8 cellular contexts compared by ENCODE assay signal in the genomic region with DNA sequence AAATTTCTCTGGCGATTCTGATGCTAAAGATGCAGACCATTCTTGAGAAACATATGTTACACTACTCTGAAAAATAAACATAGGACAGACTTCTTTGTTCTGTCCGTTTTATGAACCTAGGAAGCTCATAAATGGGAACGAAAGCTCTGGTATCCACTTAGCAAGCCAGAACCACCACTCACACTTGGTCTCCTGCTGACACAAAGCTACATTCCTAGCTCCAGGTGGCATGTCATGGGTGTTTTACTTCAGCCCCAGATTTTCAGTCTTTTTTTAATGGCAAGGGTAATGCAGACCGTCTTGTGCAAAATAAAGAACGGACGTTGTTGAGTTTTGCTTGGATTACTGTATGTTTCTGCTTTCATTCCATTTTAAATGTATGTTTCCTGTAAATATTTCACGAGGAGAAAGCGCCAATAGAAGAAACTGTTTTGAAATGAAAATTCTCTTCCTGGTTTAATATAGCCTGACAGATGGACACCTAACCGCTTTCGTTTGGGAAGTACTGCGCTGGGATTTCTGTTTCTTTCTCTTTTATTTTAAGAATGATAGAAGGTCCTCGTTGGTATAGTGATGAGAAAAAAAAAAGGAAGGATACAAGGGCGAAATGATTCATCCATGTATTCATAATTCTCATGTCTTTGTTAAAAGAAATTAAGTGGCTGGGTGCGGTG. TPM values are rescaled to one million over a fixed set of nuclear protein-coding genes. Genes with fewer than 3 reads are reported as not detected.
DNase-seq lines count a peak whose midpoint lies in the region; ATAC-seq and TF ChIP-seq lines count a peak whose summit lies in the region.

No MANE protein-coding gene starts in this region.

- DNase-seq in NCI-H1694 treated with DMSO at 0.1 percent for 48 hours (lab: John Stamatoyannopoulos, UW) (peak; percentile 60), NCI-H1694 (lab: John Stamatoyannopoulos, UW) (no peak), NAMALWA (ENCODE audit: low spot score) (peak; percentile 47), WERI-Rb-1 (peak; percentile 41), fibroblast of the aortic adventitia (ENCODE audit: low read depth) (peak; percentile 56), ovary (no peak)

- H3K27me3 ChIP-seq in WERI-Rb-1 (ENCODE audit: insufficient read depth, low read depth, severe bottlenecking) (no peaks in the 10 kb centered on the region), ovary (no peaks in the 10 kb centered on the region)

- peak overlapping the region; percentile 96 for H3K4me3 ChIP-seq in WERI-Rb-1 (ENCODE audit: low read depth, low read length)
- H3K4me3 ChIP-seq in fibroblast of the aortic adventitia (ENCODE audit: low read depth, low read length), result peak overlapping the region; percentile 90
- H3K4me3 ChIP-seq in ovary, result peak overlapping the region; percentile 88

- peak overlapping the region; percentile 96 for H3K27ac ChIP-seq in WERI-Rb-1
- H3K27ac ChIP-seq in ovary, result peak overlapping the region; percentile 87 to 88

- intact Hi-C loops in ovary (cut with DNase I), result no loop called here

- ATAC-seq in HG02884 (IDR thresholded peaks at IDR 0.05; ENCODE audit: unreplicated experiment) (no peak), GM19324 (IDR thresholded peaks at IDR 0.05; ENCODE audit: low FRiP score, unreplicated experiment) (no peak)

- no peaks in the 10 kb centered on the region for H3K9me3 ChIP-seq in WERI-Rb-1 (ENCODE audit: severe bottlenecking)
- H3K9me3 ChIP-seq in ovary, result no peaks in the 10 kb centered on the region

- 0 out of 2 replicates have a peak, but pooled peaks have one; percentile 6 for TF ChIP-seq CTCF in WERI-Rb-1 (IDR thresholded peaks at IDR 0.05; ENCODE audit: low read depth, low read length)
- TF ChIP-seq CTCF in fibroblast of the aortic adventitia (IDR thresholded peaks at IDR 0.05; ENCODE audit: insufficient read depth, low read length), result peak; percentile 24
- TF ChIP-seq CTCF in ovary (IDR thresholded peaks at IDR 0.05), result no peak

- 8 to 25% (median 18%) methylated on average over 14 of the region's 14 CpGs for WGBS in ovary, 3 donors

- peaks cover 5% of the 10 kb centered on the region; the same call in 1 of the 2 replicates for H3K36me3 ChIP-seq in WERI-Rb-1
- H3K36me3 ChIP-seq in ovary, result no peaks in the 10 kb centered on the region

- no peak for TF ChIP-seq EP300 in ovary (IDR thresholded peaks at IDR 0.05)

- H3K4me1 ChIP-seq in ovary (ENCODE audit: insufficient read depth), result peaks cover 4% of the 10 kb centered on the region

- TF ChIP-seq POLR2A in ovary (IDR thresholded peaks at IDR 0.05), result no peak

RNA-seq across cellular contexts. Expression of gene COQ5, which starts 0.8 kb away (rescaled TPM):
- total RNA-seq in fibroblast of the aortic adventitia (ENCODE audit: low replicate concordance) (26.1 and 29.6 TPM in 2 replicates), ovary (10 to 100 TPM; 20.7 to 34.0 (median 22.1) TPM)
- 10 to 100 TPM; 24.9 to 32.7 TPM for polyA plus RNA-seq in ovary

RNA-seq across cellular contexts. Expression of gene RNF10, which starts 4.4 kb away (rescaled TPM):
- total RNA-seq in fibroblast of the aortic adventitia (ENCODE audit: low replicate concordance), result 96.7 and 125 TPM in 2 replicates
- 100 to 1,000 TPM in 5 of 7 donors, 10 to 100 TPM in 2; 59.7 to 190 (median 136) TPM for total RNA-seq in ovary
- polyA plus RNA-seq in ovary, result 100 to 1,000 TPM in 1 of 2 donors, 10 to 100 TPM in 1; 91.3 to 184 TPM

RNA-seq across cellular contexts. Expression of gene DYNLL1, which starts 33.9 kb away (rescaled TPM):
- 93.5 and 453 TPM in 2 replicates for total RNA-seq in fibroblast of the aortic adventitia (ENCODE audit: low replicate concordance)
- 100 to 1,000 TPM in 6 of 7 donors, 10 to 100 TPM in 1; 92.9 to 317 (median 256) TPM for total RNA-seq in ovary
- polyA plus RNA-seq in ovary, result 100 to 1,000 TPM; 249 to 522 TPM

RNA-seq across cellular contexts. Expression of gene POP5, which starts 51.4 kb away (rescaled TPM):
- 17.5 and 31.3 TPM in 2 replicates for total RNA-seq in fibroblast of the aortic adventitia (ENCODE audit: low replicate concordance)
- 10 to 100 TPM; 13.6 to 29.5 (median 22.5) TPM for total RNA-seq in ovary
- 10 to 100 TPM; 25.7 to 39.4 TPM for polyA plus RNA-seq in ovary

Comparison
In these comparisons a context has a peak if more than half of its experiments do, and no peak if none do; other contexts are left out.
1. DNase-seq: peak in NCI-H1694 treated with DMSO at 0.1 percent for 48 hours (single experiment), NAMALWA (single experiment), WERI-Rb-1 (single experiment) and fibroblast of the aortic adventitia (single experiment); none in NCI-H1694 (single experiment) and ovary (0 of 5).
2. CTCF ChIP-seq: peak in WERI-Rb-1 (single experiment) and fibroblast of the aortic adventitia (single experiment); none in ovary (0 of 3).
3. Peak in every context shown above with its lines, with median percentiles within 50 percentile points of each other: H3K4me3 ChIP-seq.